Comparison of ENCODE assay signal across 1 cellular context in genomic region chr7:151077705-151078232, GRCh38.
TF ChIP-seq lines count a peak whose summit lies in the region.

No MANE protein-coding gene starts in this region.

TF ChIP-seq in HEK293, 187 proteins besides CTCF, POLR2A, EP300 and RAD21:
- 0 out of 2 replicates have a peak, but pooled peaks have one; percentile 12 for TF ChIP-seq ZNF600 (tag by site-specific recombination; IDR thresholded peaks at IDR 0.05)
- no peak for TF ChIP-seq ZNF140 (tag by site-specific recombination; IDR thresholded peaks at IDR 0.05)
- peak; percentile 41; the same call in 1 of the 2 replicates for TF ChIP-seq HIC1 (tag by site-specific recombination; IDR thresholded peaks at IDR 0.05)
- peak; percentile 48 for TF ChIP-seq ZNF24 (tag by site-specific recombination; IDR thresholded peaks at IDR 0.05)
- TF ChIP-seq ZNF48 (tag by site-specific recombination; IDR thresholded peaks at IDR 0.05) = no peak
- peak; percentile 59; the same call in 1 of the 2 replicates for TF ChIP-seq SCRT1 (tag by site-specific recombination; IDR thresholded peaks at IDR 0.05; ENCODE audit: borderline replicate concordance)
- no peak for TF ChIP-seq ZNF701 (tag by site-specific recombination; IDR thresholded peaks at IDR 0.05)
- peak; percentile 89 for TF ChIP-seq SCRT2 (tag by site-specific recombination; IDR thresholded peaks at IDR 0.05)
- TF ChIP-seq ZNF629 (tag by site-specific recombination; IDR thresholded peaks at IDR 0.05) = 0 out of 2 replicates have a peak, but pooled peaks have one; percentile 29
